Comparison of ENCODE assay signal across 11 cellular contexts in genomic region chr20:62701161-62702007, GRCh38. TPM values are rescaled to one million over a fixed set of nuclear protein-coding genes. Genes with fewer than 3 reads are reported as not detected.
DNase-seq lines count a peak whose midpoint lies in the region; ATAC-seq, FAIRE-seq and TF ChIP-seq lines count a peak whose summit lies in the region.
"Had no signal": no experiment of that assay in that cellular context is flagged by ENCODE, and none has a peak within 500 bp of the region (broad histone marks: within the 10 kb centered on the region; RNA-seq: fewer than 3 reads in every experiment).

No MANE protein-coding gene starts in this region.

- peaks cover 4 to 11% (median 5%) of the 10 kb centered on the region in 4 donors for H3K4me1 Mint-ChIP-seq in CD4-positive, CD25-positive, alpha-beta regulatory T cell
- peaks cover 32% of the 10 kb centered on the region for H3K4me1 Mint-ChIP-seq in glutamatergic neuron (ENCODE audit: low read depth, unreplicated experiment)
- H3K4me1 Mint-ChIP-seq in natural killer cell treated with Interleukin-12 subunit alpha and Interleukin-12 subunit beta and Interleukin-15 and Interleukin-18, amount 100 ng/mL, for 72 hours (ENCODE audit: low read depth in 2 of 2): peaks cover 5 to 6% of the 10 kb centered on the region in 2 donors

- H3K27ac ChIP-seq in CD4-positive, CD25-positive, alpha-beta regulatory T cell (ENCODE audit: insufficient read depth, low read length, poor library complexity, severe bottlenecking): no peak overlapping the region
- H3K27ac ChIP-seq: GM23248 had no signal

- H3K9me3 Mint-ChIP-seq in CD4-positive, CD25-positive, alpha-beta regulatory T cell: no peaks in the 10 kb centered on the region
- peaks cover 5% of the 10 kb centered on the region for H3K9me3 Mint-ChIP-seq in glutamatergic neuron (ENCODE audit: unreplicated experiment)
- no peaks in the 10 kb centered on the region for H3K9me3 Mint-ChIP-seq in natural killer cell treated with Interleukin-12 subunit alpha and Interleukin-12 subunit beta and Interleukin-15 and Interleukin-18, amount 100 ng/mL, for 72 hours

- peak; percentile 87 for FAIRE-seq in HTR-8/SVneo (lab: Jason Lieb, UNC)
- FAIRE-seq: GM12878, GM18507 had no signal

- no peaks in the 10 kb centered on the region for H3K27me3 Mint-ChIP-seq in CD4-positive, CD25-positive, alpha-beta regulatory T cell
- peaks cover 11% of the 10 kb centered on the region for H3K27me3 Mint-ChIP-seq in glutamatergic neuron (ENCODE audit: unreplicated experiment)
- no peaks in the 10 kb centered on the region for H3K27me3 Mint-ChIP-seq in natural killer cell treated with Interleukin-12 subunit alpha and Interleukin-12 subunit beta and Interleukin-15 and Interleukin-18, amount 100 ng/mL, for 72 hours

- no peak for ATAC-seq in CD4-positive, CD25-positive, alpha-beta regulatory T cell (ENCODE audit: low read depth in 2 of 2)
- ATAC-seq in GM18907 (IDR thresholded peaks at IDR 0.05; ENCODE audit: unreplicated experiment): no peak
- ATAC-seq in natural killer cell treated with Interleukin-12 subunit alpha and Interleukin-12 subunit beta and Interleukin-15 and Interleukin-18, amount 100 ng/mL, for 72 hours: no peak
- ATAC-seq: GM12878 had no signal

- peak overlapping the region in 2 of 3 donors; percentile 67 to 79 for H3K27ac Mint-ChIP-seq in CD4-positive, CD25-positive, alpha-beta regulatory T cell
- no peak overlapping the region for H3K27ac Mint-ChIP-seq in glutamatergic neuron (ENCODE audit: unreplicated experiment)
- no peak overlapping the region for H3K27ac Mint-ChIP-seq in natural killer cell treated with Interleukin-12 subunit alpha and Interleukin-12 subunit beta and Interleukin-15 and Interleukin-18, amount 100 ng/mL, for 72 hours

- H3K4me1 ChIP-seq in CD4-positive, CD25-positive, alpha-beta regulatory T cell (ENCODE audit: control insufficient read depth, insufficient read depth, low read length, poor library complexity, severe bottlenecking): peaks cover 6% of the 10 kb centered on the region

- no peak overlapping the region for H3K4me3 Mint-ChIP-seq in CD4-positive, CD25-positive, alpha-beta regulatory T cell
- peak overlapping the region; percentile 42 for H3K4me3 Mint-ChIP-seq in glutamatergic neuron (ENCODE audit: unreplicated experiment)
- no peak overlapping the region for H3K4me3 Mint-ChIP-seq in natural killer cell treated with Interleukin-12 subunit alpha and Interleukin-12 subunit beta and Interleukin-15 and Interleukin-18, amount 100 ng/mL, for 72 hours

- no peak for DNase-seq in CD4-positive, CD25-positive, alpha-beta regulatory T cell
- DNase-seq in HTR-8/SVneo (ENCODE audit: insufficient read length, low spot score): no peak
- no peak for DNase-seq in glutamatergic neuron
- DNase-seq in retina: peak; percentile 16
- DNase-seq in A172 (ENCODE audit: low spot score): no peak
- no peak for DNase-seq in natural killer cell treated with Interleukin-12 subunit alpha and Interleukin-12 subunit beta and Interleukin-15 and Interleukin-18, amount 100 ng/mL, for 72 hours (ENCODE audit: low spot score)
- DNase-seq: GM23248, H7 had no signal

- TF ChIP-seq CTCF in glutamatergic neuron (IDR thresholded peaks at IDR 0.05; ENCODE audit: partially characterized antibody, unreplicated experiment): no peak

- no peaks in the 10 kb centered on the region for H3K27me3 ChIP-seq in CD4-positive, CD25-positive, alpha-beta regulatory T cell (ENCODE audit: control insufficient read depth, insufficient read depth, low read length)

- no peak overlapping the region for H3K4me3 ChIP-seq in CD4-positive, CD25-positive, alpha-beta regulatory T cell (ENCODE audit: low read depth, low read length)
- H3K4me3 ChIP-seq: GM12878, GM23248 had no signal

- H3K9me3 ChIP-seq in CD4-positive, CD25-positive, alpha-beta regulatory T cell (ENCODE audit: control insufficient read depth in 2 of 2, low read length in 2 of 2): no peaks in the 10 kb centered on the region

- H3K36me3 ChIP-seq in CD4-positive, CD25-positive, alpha-beta regulatory T cell (ENCODE audit: control insufficient read depth, insufficient read depth, low read length): no peaks in the 10 kb centered on the region

- no peaks in the 10 kb centered on the region for H3K36me3 Mint-ChIP-seq in CD4-positive, CD25-positive, alpha-beta regulatory T cell
- no peaks in the 10 kb centered on the region for H3K36me3 Mint-ChIP-seq in glutamatergic neuron (ENCODE audit: unreplicated experiment)
- no peaks in the 10 kb centered on the region for H3K36me3 Mint-ChIP-seq in natural killer cell treated with Interleukin-12 subunit alpha and Interleukin-12 subunit beta and Interleukin-15 and Interleukin-18, amount 100 ng/mL, for 72 hours

RNA-seq across cellular contexts. Expression of gene NTSR1, which starts 7.3 kb away (rescaled TPM):
- total RNA-seq in CD4-positive, CD25-positive, alpha-beta regulatory T cell: 0.37 TPM
- under 1 TPM in 1 of 4 donors, not detected in 3; 0.11 TPM for polyA plus RNA-seq in CD4-positive, CD25-positive, alpha-beta regulatory T cell
- 4.0 TPM for total RNA-seq in glutamatergic neuron (ENCODE audit: unreplicated experiment)
- total RNA-seq in A172 (2014; rRNA removed; shearing (Covaris generic)): 8.3 and 9.0 TPM in 2 replicates
- total RNA-seq in natural killer cell treated with Interleukin-12 subunit alpha and Interleukin-12 subunit beta and Interleukin-15 and Interleukin-18, amount 100 ng/mL, for 72 hours: not detected
- total RNA-seq: GM12878, GM23248 had no signal
- polyA plus RNA-seq: GM12878, GM23248 had no signal

RNA-seq across cellular contexts. Expression of gene SLCO4A1, which starts 59.1 kb away (rescaled TPM):
- total RNA-seq in CD4-positive, CD25-positive, alpha-beta regulatory T cell: 7.4 TPM
- polyA plus RNA-seq in CD4-positive, CD25-positive, alpha-beta regulatory T cell: 1 to 10 TPM; 1.8 to 2.9 (median 2.7) TPM
- total RNA-seq in glutamatergic neuron (ENCODE audit: unreplicated experiment): 26.5 TPM
- 26.5 and 34.8 TPM in 2 replicates for total RNA-seq in A172 (2014; rRNA removed; shearing (Covaris generic))
- total RNA-seq in natural killer cell treated with Interleukin-12 subunit alpha and Interleukin-12 subunit beta and Interleukin-15 and Interleukin-18, amount 100 ng/mL, for 72 hours: 10 to 100 TPM; 42.9 to 88.3 TPM

Comparison
In these comparisons a context has a peak if more than half of its experiments do, and no peak if none do; other contexts are left out.
1. H3K27ac Mint-ChIP-seq: peak in CD4-positive, CD25-positive, alpha-beta regulatory T cell (2 of 3); none in glutamatergic neuron (single experiment) and natural killer cell treated with Interleukin-12 subunit alpha and Interleukin-12 subunit beta and Interleukin-15 and Interleukin-18, amount 100 ng/mL, for 72 hours (0 of 2).